In the genomic region with DNA sequence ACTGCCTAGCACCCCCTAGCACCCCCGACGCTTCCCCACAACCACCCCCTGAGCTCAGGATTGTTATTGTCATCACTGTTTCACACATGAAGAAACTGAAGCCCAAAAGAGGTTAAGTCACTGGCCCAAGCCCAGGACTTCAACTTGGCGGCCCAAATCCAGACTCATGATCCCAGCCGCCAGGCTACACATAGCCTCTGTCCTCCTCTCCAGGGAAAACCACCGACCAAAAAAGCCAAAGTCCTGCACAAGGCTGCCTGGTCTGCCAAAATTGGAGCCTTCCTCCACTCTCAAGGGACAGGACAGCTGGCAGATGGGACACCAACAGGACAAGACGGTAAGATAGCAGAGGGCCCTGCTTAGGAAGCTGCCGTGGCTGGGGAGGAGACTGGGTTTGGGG, we compare ENCODE assay signal across 20 cellular contexts. TPM values are rescaled to one million over a fixed set of nuclear protein-coding genes. Genes with fewer than 3 reads are reported as not detected.
DNase-seq lines count a peak whose midpoint lies in the region; ATAC-seq and TF ChIP-seq lines count a peak whose summit lies in the region.
"Had no signal": no experiment of that assay in that cellular context is flagged by ENCODE, and none has a peak within 500 bp of the region (broad histone marks: within the 10 kb centered on the region; RNA-seq: fewer than 3 reads in every experiment).

No MANE protein-coding gene starts in this region.

- no peaks in the 10 kb centered on the region for H3K4me1 ChIP-seq in HEK293 (ENCODE audit: control insufficient read depth, insufficient read depth, low read length)
- H3K4me1 ChIP-seq in spleen: peaks cover 12 to 29% (median 19%) of the 10 kb centered on the region in 6 donors
- H3K4me1 ChIP-seq: neural progenitor cell, prostate gland had no signal

- peak overlapping the region; percentile 40 to 88 for H3K4me3 Mint-ChIP-seq in activated T-cell treated with anti-CD3 and anti-CD28 coated beads, Interleukin-2, amount 50 U/mL, for 72 hours
- peak overlapping the region; percentile 42 for H3K4me3 Mint-ChIP-seq in endothelial cell (ENCODE audit: unreplicated experiment)
- H3K4me3 Mint-ChIP-seq: activated naive CD8-positive, alpha-beta T cell treated with anti-CD3 and anti-CD28 coated beads, Interleukin-2, amount 50 U/mL, for 24 hours; neural progenitor cell had no signal

- no peak for ATAC-seq in activated T-cell treated with anti-CD3 and anti-CD28 coated beads, Interleukin-2, amount 50 U/mL, for 72 hours (replicated peaks in 1 of 2)
- ATAC-seq in GM21360 (IDR thresholded peaks at IDR 0.05; ENCODE audit: unreplicated experiment) (no peak), GM18520 (IDR thresholded peaks at IDR 0.05; ENCODE audit: unreplicated experiment) (no peak)
- ATAC-seq: activated naive CD8-positive, alpha-beta T cell treated with anti-CD3 and anti-CD28 coated beads, Interleukin-2, amount 50 U/mL, for 24 hours; left colon; Panc1 had no signal

- TF ChIP-seq CTCF in HEK293 (tag by site-specific recombination; IDR thresholded peaks at IDR 0.05) (no peak), endothelial cell (IDR thresholded peaks at IDR 0.05; ENCODE audit: unreplicated experiment) (no peak), spleen (IDR thresholded peaks at IDR 0.05 in 8 of 11, conservative IDR thresholded peaks at IDR 0.05 in 3 of 11) (no peak)

- H3K4me1 Mint-ChIP-seq in activated T-cell treated with anti-CD3 and anti-CD28 coated beads, Interleukin-2, amount 50 U/mL, for 72 hours (ENCODE audit: low read depth): peaks cover 27% of the 10 kb centered on the region
- H3K4me1 Mint-ChIP-seq in endothelial cell (ENCODE audit: unreplicated experiment): peaks cover 28% of the 10 kb centered on the region

- H3K36me3 Mint-ChIP-seq in activated T-cell treated with anti-CD3 and anti-CD28 coated beads, Interleukin-2, amount 50 U/mL, for 72 hours (ENCODE audit: insufficient read depth in 2 of 2): peaks cover 5 to 23% of the 10 kb centered on the region in 2 donors
- peaks cover 33% of the 10 kb centered on the region for H3K36me3 Mint-ChIP-seq in endothelial cell (ENCODE audit: low read depth, unreplicated experiment)

- no peaks in the 10 kb centered on the region for H3K27me3 Mint-ChIP-seq in activated T-cell treated with anti-CD3 and anti-CD28 coated beads, Interleukin-2, amount 50 U/mL, for 72 hours (ENCODE audit: low read depth)
- H3K27me3 Mint-ChIP-seq in endothelial cell (ENCODE audit: unreplicated experiment): peaks cover 4% of the 10 kb centered on the region
- H3K27me3 Mint-ChIP-seq: activated naive CD8-positive, alpha-beta T cell treated with anti-CD3 and anti-CD28 coated beads, Interleukin-2, amount 50 U/mL, for 24 hours had no signal

- POLR2A ChIA-PET in HEK293 (lab: Yijun Ruan, JAX): no interaction called here

- DNase-seq in activated T-cell treated with anti-CD3 and anti-CD28 coated beads, Interleukin-2, amount 50 U/mL, for 72 hours: no peak
- no peak for DNase-seq in activated T-cell treated with anti-CD3 and anti-CD28 coated beads, Interleukin-2, amount 50 U/mL, for 1 hour
- DNase-seq in endothelial cell (ENCODE audit: low spot score) (no peak), spleen (no peak), 8988T (no peak)
- DNase-seq: activated CD4-positive, alpha-beta T cell treated with anti-CD3 and anti-CD28 coated beads for 4 hours; activated naive CD8-positive, alpha-beta T cell treated with anti-CD3 and anti-CD28 coated beads, Interleukin-2, amount 50 U/mL, for 24 hours; brain microvascular endothelial cell; GOT3; left colon; NCI-H187 treated with DMSO at 0.1 percent for 48 hours; small intestine; stimulated activated CD4-positive, alpha-beta T cell treated with anti-CD3 and anti-CD28 coated beads, Interleukin-4, amount 100 ng/mL, for 1 hour had no signal

- H3K9me3 ChIP-seq in HEK293 (ENCODE audit: control insufficient read depth, insufficient read depth, low read depth, low read length): no peaks in the 10 kb centered on the region
- no peaks in the 10 kb centered on the region for H3K9me3 ChIP-seq in spleen
- H3K9me3 ChIP-seq: prostate gland had no signal

- no peaks in the 10 kb centered on the region for H3K9me3 Mint-ChIP-seq in activated T-cell treated with anti-CD3 and anti-CD28 coated beads, Interleukin-2, amount 50 U/mL, for 72 hours
- no peaks in the 10 kb centered on the region for H3K9me3 Mint-ChIP-seq in endothelial cell (ENCODE audit: unreplicated experiment)
- H3K9me3 Mint-ChIP-seq: activated naive CD8-positive, alpha-beta T cell treated with anti-CD3 and anti-CD28 coated beads, Interleukin-2, amount 50 U/mL, for 24 hours had no signal

- H3K36me3 ChIP-seq in HEK293 (ENCODE audit: control insufficient read depth in 2 of 2, insufficient read depth in 1 of 2, low read length in 2 of 2): peaks cover 46 to 82% of the 10 kb centered on the region in 2 experiments
- H3K36me3 ChIP-seq in spleen: peaks cover 0 to 85% (median 41%) of the 10 kb centered on the region in 6 donors
- H3K36me3 ChIP-seq: neural progenitor cell had no signal

- intact Hi-C loops in spleen (cut with DNase I; ENCODE audit: low total_unique reads): no loop called here

- H3K27me3 ChIP-seq in spleen (replicated peaks in 1 of 7): no peaks in the 10 kb centered on the region
- H3K27me3 ChIP-seq: brain microvascular endothelial cell, neural progenitor cell had no signal

- H3K4me3 ChIP-seq in HEK293 (ENCODE audit: low read depth, low read length) (no peak overlapping the region), spleen (no peak overlapping the region)
- H3K4me3 ChIP-seq: neural progenitor cell, prostate gland had no signal

- H3K27ac Mint-ChIP-seq in activated T-cell treated with anti-CD3 and anti-CD28 coated beads, Interleukin-2, amount 50 U/mL, for 72 hours: no peak overlapping the region
- no peak overlapping the region for H3K27ac Mint-ChIP-seq in endothelial cell (ENCODE audit: unreplicated experiment)
- H3K27ac Mint-ChIP-seq: activated naive CD8-positive, alpha-beta T cell treated with anti-CD3 and anti-CD28 coated beads, Interleukin-2, amount 50 U/mL, for 24 hours; neural progenitor cell had no signal

- no peak overlapping the region for H3K27ac ChIP-seq in HEK293 (ENCODE audit: extremely low read depth, low read depth, low read length)
- H3K27ac ChIP-seq in spleen: peak overlapping the region in 6 of 8 donors; percentile 51 to 81 (median 74)
- H3K27ac ChIP-seq: brain microvascular endothelial cell, KMS-11, neural progenitor cell, prostate gland had no signal

- CTCF ChIA-PET in HEK293 (lab: Yijun Ruan, JAX): interaction anchor here (0.6 kb wide), 2 partner anchors 14 to 573 kb away, joined by 3 read pairs; no protein-coding TSS in a partner anchor

- no peak for TF ChIP-seq POLR2A in spleen (IDR thresholded peaks at IDR 0.05)

- 93 to 98% (median 97%) methylated on average over 7 of the region's 7 CpGs for WGBS in spleen, 5 donors

TF ChIP-seq in HEK293, 187 proteins besides CTCF, POLR2A, EP300 and RAD21:
- TF ChIP-seq ZNF114 (tag by site-specific recombination; IDR thresholded peaks at IDR 0.05): no peak
- TF ChIP-seq BCL11A (tag by site-specific recombination; IDR thresholded peaks at IDR 0.05; ENCODE audit: low read depth): no peak
- no peak for TF ChIP-seq ZNF707 (tag by site-specific recombination; IDR thresholded peaks at IDR 0.05)
- TF ChIP-seq, protein P1, sequence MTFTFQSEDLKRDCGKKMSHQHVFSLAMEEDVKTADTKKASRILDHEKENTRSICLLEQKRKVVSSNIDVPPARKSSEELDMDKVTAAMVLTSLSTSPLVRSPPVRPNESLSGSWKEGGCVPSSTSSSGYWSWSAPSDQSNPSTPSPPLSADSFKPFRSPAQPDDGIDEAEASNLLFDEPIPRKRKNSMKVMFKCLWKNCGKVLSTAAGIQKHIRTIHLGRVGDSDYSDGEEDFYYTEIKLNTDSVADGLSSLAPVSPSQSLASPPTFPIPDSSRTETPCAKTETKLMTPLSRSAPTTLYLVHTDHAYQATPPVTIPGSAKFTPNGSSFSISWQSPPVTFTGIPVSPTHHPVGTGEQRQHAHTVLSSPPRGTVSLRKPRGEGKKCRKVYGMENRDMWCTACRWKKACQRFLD (tag by site-specific recombination; IDR thresholded peaks at IDR 0.05): no peak
- TF ChIP-seq ZNF837 (tag by site-specific recombination; IDR thresholded peaks at IDR 0.05): no peak
- TF ChIP-seq SETDB1 (IDR thresholded peaks at IDR 0.05; ENCODE audit: insufficient read length, low read length): peak; percentile 5
- TF ChIP-seq, protein P2, sequence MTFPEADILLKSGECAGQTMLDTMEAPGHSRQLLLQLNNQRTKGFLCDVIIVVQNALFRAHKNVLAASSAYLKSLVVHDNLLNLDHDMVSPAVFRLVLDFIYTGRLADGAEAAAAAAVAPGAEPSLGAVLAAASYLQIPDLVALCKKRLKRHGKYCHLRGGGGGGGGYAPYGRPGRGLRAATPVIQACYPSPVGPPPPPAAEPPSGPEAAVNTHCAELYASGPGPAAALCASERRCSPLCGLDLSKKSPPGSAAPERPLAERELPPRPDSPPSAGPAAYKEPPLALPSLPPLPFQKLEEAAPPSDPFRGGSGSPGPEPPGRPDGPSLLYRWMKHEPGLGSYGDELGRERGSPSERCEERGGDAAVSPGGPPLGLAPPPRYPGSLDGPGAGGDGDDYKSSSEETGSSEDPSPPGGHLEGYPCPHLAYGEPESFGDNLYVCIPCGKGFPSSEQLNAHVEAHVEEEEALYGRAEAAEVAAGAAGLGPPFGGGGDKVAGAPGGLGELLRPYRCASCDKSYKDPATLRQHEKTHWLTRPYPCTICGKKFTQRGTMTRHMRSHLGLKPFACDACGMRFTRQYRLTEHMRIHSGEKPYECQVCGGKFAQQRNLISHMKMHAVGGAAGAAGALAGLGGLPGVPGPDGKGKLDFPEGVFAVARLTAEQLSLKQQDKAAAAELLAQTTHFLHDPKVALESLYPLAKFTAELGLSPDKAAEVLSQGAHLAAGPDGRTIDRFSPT (tag by site-specific recombination; IDR thresholded peaks at IDR 0.05): no peak
- TF ChIP-seq ZBTB21 (tag by site-specific recombination; IDR thresholded peaks at IDR 0.05): no peak
- no peak for TF ChIP-seq ZNF571 (tag by site-specific recombination; IDR thresholded peaks at IDR 0.05)

RNA-seq across cellular contexts. Expression of a gene that starts 10.8 kb away (rescaled TPM):
- 10 to 100 TPM; 21.9 to 25.6 TPM for total RNA-seq in activated T-cell treated with anti-CD3 and anti-CD28 coated beads, Interleukin-2, amount 50 U/mL, for 72 hours
- 20.1 TPM for total RNA-seq in endothelial cell (ENCODE audit: unreplicated experiment)
- 10 to 100 TPM; 15.7 to 33.8 (median 26.5) TPM for total RNA-seq in spleen
- polyA plus RNA-seq in spleen: 10 to 100 TPM; 11.4 to 18.2 (median 12.6) TPM

RNA-seq across cellular contexts. Expression of a gene that starts 24.8 kb away (rescaled TPM):
- total RNA-seq in activated T-cell treated with anti-CD3 and anti-CD28 coated beads, Interleukin-2, amount 50 U/mL, for 72 hours: 1 to 10 TPM in 1 of 2 donors, under 1 TPM in 1; 0.55 to 1.4 TPM
- total RNA-seq in endothelial cell (ENCODE audit: unreplicated experiment): 1.2 TPM
- 1 to 10 TPM in 4 of 7 donors, under 1 TPM in 2, not detected in 1; 0.40 to 2.2 (median 1.2) TPM for total RNA-seq in spleen
- polyA plus RNA-seq in spleen: 1 to 10 TPM in 1 of 3 donors, under 1 TPM in 2; 0.89 to 1.3 (median 0.96) TPM
